In the genomic region with DNA sequence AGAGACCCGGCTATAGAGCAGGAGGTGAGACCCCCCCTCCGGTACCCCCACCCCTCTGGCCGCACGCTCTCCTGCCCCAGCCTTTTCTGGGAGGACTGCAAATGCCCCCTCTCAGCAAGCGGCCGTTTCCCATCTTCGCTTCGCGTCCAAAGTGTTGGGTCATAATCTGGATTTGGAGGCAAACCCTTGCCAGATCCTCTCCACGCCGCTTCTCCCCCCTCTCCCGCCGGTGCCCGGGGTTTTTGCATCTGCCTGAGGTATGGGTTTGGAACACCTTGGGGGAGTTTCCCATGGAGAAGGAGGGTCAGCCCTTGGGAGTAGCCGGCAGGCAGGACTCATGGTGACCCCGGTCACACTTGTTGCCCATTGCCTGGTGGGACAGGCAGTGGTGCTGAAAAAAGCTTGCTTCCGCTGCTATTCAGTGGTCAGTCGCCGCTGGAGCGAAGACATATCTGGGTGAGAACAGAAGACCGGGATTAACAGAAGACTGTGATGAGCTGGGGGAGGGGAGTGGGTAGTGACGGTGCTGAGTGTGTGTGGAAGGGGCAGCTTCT, we compare ENCODE assay signal across 9 cellular contexts. TPM values are rescaled to one million over a fixed set of nuclear protein-coding genes. Genes with fewer than 3 reads are reported as not detected.
DNase-seq lines count a peak whose midpoint lies in the region; ATAC-seq, FAIRE-seq and TF ChIP-seq lines count a peak whose summit lies in the region.
"Had no signal": no experiment of that assay in that cellular context is flagged by ENCODE, and none has a peak within 500 bp of the region (broad histone marks: within the 10 kb centered on the region; RNA-seq: fewer than 3 reads in every experiment).

No MANE protein-coding gene starts in this region.

- FAIRE-seq in RCC 7860 (lab: Jason Lieb, UNC) = no peak

- DNase-seq in NCI-H748 (lab: John Stamatoyannopoulos, UW; ENCODE audit: unreplicated experiment) = peak; percentile 59
- DNase-seq in NCI-H748 treated with DMSO at 0.1 percent for 48 hours (lab: John Stamatoyannopoulos, UW) = no peak
- DNase-seq in activated T-helper 1 cell treated with anti-CD3 and anti-CD28 coated beads, Interleukin-12 subunit alpha, Interleukin-12 subunit beta, Interleukin-2, Interleukin-4 antibody, amounts not matched to agents 30 ng/mL and 10 ng/mL and 1 ng/mL, durations not matched to agents 14 hours and 24 hours and 36 hours (ENCODE audit: low spot score) = no peak
- peak; percentile 35 for DNase-seq in iris pigment epithelial cell (ENCODE audit: low read depth)
- DNase-seq in thoracic aorta (ENCODE audit: low spot score) = no peak
- DNase-seq in NCI-H2171 (lab: John Stamatoyannopoulos, UW) = no peak
- no peak for DNase-seq in RCC 7860 (ENCODE audit: low spot score)
- DNase-seq in GM19240 (ENCODE audit: insufficient read length, low spot score) = no peak

- ATAC-seq in thoracic aorta (ENCODE audit: insufficient number of reproducible peaks, low FRiP score, low read depth) = no peak

- intact Hi-C loops in activated T-helper 1 cell treated with anti-CD3 and anti-CD28 coated beads, Interleukin-12 subunit alpha, Interleukin-12 subunit beta, Interleukin-2, Interleukin-4 antibody, amounts not matched to agents 30 ng/mL and 10 ng/mL and 1 ng/mL, durations not matched to agents 14 hours and 24 hours and 36 hours (cut with micrococcal nuclease) = no loop called here

- no peaks in the 10 kb centered on the region for H3K4me1 Mint-ChIP-seq in activated T-helper 1 cell treated with anti-CD3 and anti-CD28 coated beads, Interleukin-12 subunit alpha, Interleukin-12 subunit beta, Interleukin-2, Interleukin-4 antibody, amounts not matched to agents 30 ng/mL and 10 ng/mL and 1 ng/mL, durations not matched to agents 14 hours and 24 hours and 36 hours (ENCODE audit: low read depth)

- H3K27ac Mint-ChIP-seq in activated T-helper 1 cell treated with anti-CD3 and anti-CD28 coated beads, Interleukin-12 subunit alpha, Interleukin-12 subunit beta, Interleukin-2, Interleukin-4 antibody, amounts not matched to agents 30 ng/mL and 10 ng/mL and 1 ng/mL, durations not matched to agents 14 hours and 24 hours and 36 hours = no peak overlapping the region

- H3K9me3 ChIP-seq in thoracic aorta = no peaks in the 10 kb centered on the region

- peak overlapping the region; percentile 52 for H3K4me3 ChIP-seq in thoracic aorta
- H3K4me3 ChIP-seq: BLaER1 had no signal

- H3K36me3 ChIP-seq in thoracic aorta = no peaks in the 10 kb centered on the region
- H3K36me3 ChIP-seq: BLaER1 had no signal

- peak overlapping the region; percentile 46 for H3K4me3 Mint-ChIP-seq in activated T-helper 1 cell treated with anti-CD3 and anti-CD28 coated beads, Interleukin-12 subunit alpha, Interleukin-12 subunit beta, Interleukin-2, Interleukin-4 antibody, amounts not matched to agents 30 ng/mL and 10 ng/mL and 1 ng/mL, durations not matched to agents 14 hours and 24 hours and 36 hours

- H3K9me3 Mint-ChIP-seq in activated T-helper 1 cell treated with anti-CD3 and anti-CD28 coated beads, Interleukin-12 subunit alpha, Interleukin-12 subunit beta, Interleukin-2, Interleukin-4 antibody, amounts not matched to agents 30 ng/mL and 10 ng/mL and 1 ng/mL, durations not matched to agents 14 hours and 24 hours and 36 hours = no peaks in the 10 kb centered on the region

- H3K27me3 ChIP-seq in thoracic aorta (replicated peaks; ENCODE audit: insufficient read depth) = no peaks in the 10 kb centered on the region
- H3K27me3 ChIP-seq: BLaER1 had no signal

- H3K4me1 ChIP-seq in thoracic aorta (ENCODE audit: control insufficient read depth in 1 of 2, low read depth in 2 of 2) = peaks cover 0 to 6% of the 10 kb centered on the region in 2 donors
- H3K4me1 ChIP-seq: BLaER1 had no signal

- H3K27me3 Mint-ChIP-seq in activated T-helper 1 cell treated with anti-CD3 and anti-CD28 coated beads, Interleukin-12 subunit alpha, Interleukin-12 subunit beta, Interleukin-2, Interleukin-4 antibody, amounts not matched to agents 30 ng/mL and 10 ng/mL and 1 ng/mL, durations not matched to agents 14 hours and 24 hours and 36 hours (ENCODE audit: insufficient read depth) = peaks cover 52% of the 10 kb centered on the region

- no peak for TF ChIP-seq CTCF in thoracic aorta (IDR thresholded peaks at IDR 0.05)

- H3K36me3 Mint-ChIP-seq in activated T-helper 1 cell treated with anti-CD3 and anti-CD28 coated beads, Interleukin-12 subunit alpha, Interleukin-12 subunit beta, Interleukin-2, Interleukin-4 antibody, amounts not matched to agents 30 ng/mL and 10 ng/mL and 1 ng/mL, durations not matched to agents 14 hours and 24 hours and 36 hours (ENCODE audit: low read depth) = no peaks in the 10 kb centered on the region

- no peak overlapping the region for H3K27ac ChIP-seq in thoracic aorta
- H3K27ac ChIP-seq: BLaER1 had no signal

RNA-seq across cellular contexts. Expression of a gene that starts 0.9 kb away (rescaled TPM):
- not detected in 2 replicates for total RNA-seq in activated T-helper 1 cell treated with anti-CD3 and anti-CD28 coated beads, Interleukin-12 subunit alpha, Interleukin-12 subunit beta, Interleukin-2, Interleukin-4 antibody, amounts not matched to agents 30 ng/mL and 10 ng/mL and 1 ng/mL, durations not matched to agents 14 hours and 24 hours and 36 hours
- total RNA-seq in thoracic aorta = 1 to 10 TPM in 1 of 2 donors, under 1 TPM in 1; 0.28 to 1.8 TPM

Comparison
In these comparisons a context has a peak if more than half of its experiments do, and no peak if none do; other contexts are left out.
1. DNase-seq: peak in NCI-H748 (single experiment) and iris pigment epithelial cell (single experiment); none in NCI-H748 treated with DMSO at 0.1 percent for 48 hours (single experiment), activated T-helper 1 cell treated with anti-CD3 and anti-CD28 coated beads, Interleukin-12 subunit alpha, Interleukin-12 subunit beta, Interleukin-2, Interleukin-4 antibody, amounts not matched to agents 30 ng/mL and 10 ng/mL and 1 ng/mL, durations not matched to agents 14 hours and 24 hours and 36 hours (single experiment), thoracic aorta (single experiment), NCI-H2171 (single experiment), RCC 7860 (single experiment) and GM19240 (single experiment).